ENCODE assay signal across 1 cellular context in the genomic region with DNA sequence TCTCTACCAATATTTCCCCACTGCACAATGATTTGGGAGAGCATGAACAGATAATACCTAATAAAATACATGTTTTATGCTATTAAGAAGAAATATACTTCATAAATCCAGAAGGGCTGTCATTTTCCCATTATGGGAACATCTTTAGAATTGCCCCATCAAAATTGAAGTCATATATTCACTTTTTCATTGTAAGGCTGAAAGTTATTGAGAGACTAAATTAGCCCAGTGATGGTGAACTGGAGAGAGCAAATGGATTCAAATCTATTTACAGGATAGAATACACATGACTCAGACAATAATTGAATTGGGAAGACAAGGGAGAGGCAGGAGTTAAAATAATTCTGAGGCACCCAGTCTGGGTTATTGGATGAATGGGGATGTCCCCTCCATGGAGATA.
TF ChIP-seq lines count a peak whose summit lies in the region.

No MANE protein-coding gene starts in this region.

TF ChIP-seq in SK-N-SH treated with all-trans-retinoic acid at 6 μM for 48 hours, 23 proteins besides CTCF, POLR2A, EP300 and RAD21 (continued from another document):
- TF ChIP-seq GLIS3 (CRISPR knock-in tag; IDR thresholded peaks at IDR 0.05) = 0 out of 2 replicates have a peak, but pooled peaks have one; percentile 72
- TF ChIP-seq TCF4 (CRISPR knock-in tag; IDR thresholded peaks at IDR 0.05; ENCODE audit: borderline replicate concordance) = 0 out of 2 replicates have a peak, but pooled peaks have one; percentile 47
- TF ChIP-seq RARB (CRISPR knock-in tag; IDR thresholded peaks at IDR 0.05) = peak; percentile 44; the same call in 1 of the 2 replicates
- TF ChIP-seq ZFP3 (CRISPR knock-in tag; IDR thresholded peaks at IDR 0.05) = 0 out of 2 replicates have a peak, but pooled peaks have one; percentile 29
- TF ChIP-seq ZC3H10 (CRISPR knock-in tag; IDR thresholded peaks at IDR 0.05) = peak; percentile 96
- no peak for TF ChIP-seq ZNF70 (CRISPR knock-in tag; IDR thresholded peaks at IDR 0.05)
